1 cellular context compared by ENCODE assay signal in genomic region chr11:89381094-89381493, GRCh38.
TF ChIP-seq lines count a peak whose summit lies in the region.

No MANE protein-coding gene starts in this region.

TF ChIP-seq in SK-N-SH, 30 proteins besides CTCF, POLR2A, EP300 and RAD21 (continued from another document):
- no peak for TF ChIP-seq USF1 (IDR thresholded peaks at IDR 0.05; ENCODE audit: borderline replicate concordance, low read depth)
- TF ChIP-seq MAX (IDR thresholded peaks at IDR 0.05; ENCODE audit: low read depth) = peak; percentile 75
- no peak for TF ChIP-seq NRF1 (IDR thresholded peaks at IDR 0.05; ENCODE audit: low read depth, low read length)
- TF ChIP-seq NFIC (IDR thresholded peaks at IDR 0.05; ENCODE audit: borderline replicate concordance) = no peak
- TF ChIP-seq EZH2phosphoT487 (IDR thresholded peaks at IDR 0.05; ENCODE audit: borderline replicate concordance, low read depth) = no peak
- TF ChIP-seq MEF2A (IDR thresholded peaks at IDR 0.05; ENCODE audit: borderline replicate concordance, low read depth) = no peak
- TF ChIP-seq FOXM1 (IDR thresholded peaks at IDR 0.05; ENCODE audit: low read depth) = no peak
- no peak for TF ChIP-seq USF2 (IDR thresholded peaks at IDR 0.05; ENCODE audit: borderline replicate concordance, low read depth, low read length)
